In the genomic region with DNA sequence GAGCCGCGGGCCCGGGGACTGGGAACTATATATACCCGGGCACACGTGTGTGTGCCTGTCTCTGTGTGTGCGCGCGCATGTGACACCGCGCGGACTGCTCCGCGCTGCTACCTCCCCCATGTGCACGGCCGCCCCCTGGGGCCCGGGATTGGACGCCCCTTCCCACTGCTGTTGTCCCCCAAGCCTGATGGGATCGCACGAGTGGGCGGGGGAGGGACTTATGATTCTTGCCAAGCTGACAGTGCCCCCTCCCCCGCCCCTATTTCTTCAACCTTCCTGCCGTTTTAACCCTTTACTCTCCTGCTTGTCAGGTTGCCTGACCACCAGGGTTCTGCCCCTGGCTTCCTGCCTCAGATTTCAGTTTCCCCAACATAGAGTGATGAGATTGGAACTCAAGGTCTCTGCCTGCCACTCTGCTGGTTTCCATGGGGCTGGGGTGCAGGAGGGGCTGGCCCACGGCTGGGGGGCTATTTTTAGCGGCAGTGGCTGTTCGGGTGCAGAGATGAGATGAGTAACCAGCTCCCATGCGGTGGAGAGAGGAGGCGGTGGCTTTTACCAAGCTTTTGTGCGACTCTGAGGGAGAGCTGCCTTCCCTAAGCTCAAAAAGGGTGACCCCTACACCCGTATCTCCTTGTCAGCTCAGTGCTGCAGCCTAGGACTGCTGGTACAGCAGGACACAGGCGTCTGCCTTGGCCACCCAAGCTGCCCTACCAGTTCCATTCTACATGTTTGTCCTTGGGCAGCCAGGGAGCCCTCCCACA, we compare ENCODE assay signal across 8 cellular contexts.
DNase-seq lines count a peak whose midpoint lies in the region; ATAC-seq and TF ChIP-seq lines count a peak whose summit lies in the region.

A gene (minus strand): TSS at position 5 of the 761 bp plus-strand sequence. CDS start 88 bp downstream, outside the sequence.

- TF ChIP-seq CTCF in astrocyte of the cerebellum (IDR thresholded peaks at IDR 0.05; ENCODE audit: low read depth, low read length, missing control alignments): no peak

- peak; percentile 60 for DNase-seq in ELR (ENCODE audit: low read depth)
- DNase-seq in RKO (ENCODE audit: low spot score): peak; percentile 80
- DNase-seq in astrocyte of the cerebellum (ENCODE audit: low read depth): no peak
- no peak for DNase-seq in NCI-H1048 (lab: John Stamatoyannopoulos, UW)

- H3K4me3 ChIP-seq in astrocyte of the cerebellum (ENCODE audit: low read depth, low read length): peak within 1 kb of the TSS; percentile 29
- peak within 1 kb of the TSS; percentile 30 for H3K4me3 ChIP-seq in iPS-11a (ENCODE audit: low read depth, low read length)
- H3K4me3 ChIP-seq in skin epidermis: peak within 1 kb of the TSS; percentile 11 to 41 (median 29)

- in situ Hi-C loops in astrocyte of the cerebellum (cut with HindIII; ENCODE audit: low sequenced_read_pairs): no loop called here

- ATAC-seq in HG02884 (IDR thresholded peaks at IDR 0.05; ENCODE audit: unreplicated experiment): peak; percentile 43
- no peak for ATAC-seq in GM18909 (IDR thresholded peaks at IDR 0.05; ENCODE audit: poor library complexity, unreplicated experiment)

- no peak within 1 kb of the TSS for H3K27ac ChIP-seq in skin epidermis

Comparison
In these comparisons a context has a peak if more than half of its experiments do, and no peak if none do; other contexts are left out.
1. DNase-seq: peak in ELR (single experiment) and RKO (single experiment); none in astrocyte of the cerebellum (single experiment) and NCI-H1048 (single experiment).
2. Peak in every context shown above with its lines, with median percentiles within 50 percentile points of each other: H3K4me3 ChIP-seq.